In genomic region chr4:6794189-6794588, GRCh38 we compare ENCODE assay signal across 29 cellular contexts. TPM values are rescaled to one million over a fixed set of nuclear protein-coding genes. Genes with fewer than 3 reads are reported as not detected.
DNase-seq lines count a peak whose midpoint lies in the region; ATAC-seq, FAIRE-seq and TF ChIP-seq lines count a peak whose summit lies in the region.
"Had no signal": no experiment of that assay in that cellular context is flagged by ENCODE, and none has a peak within 500 bp of the region (broad histone marks: within the 10 kb centered on the region; RNA-seq: fewer than 3 reads in every experiment).

No MANE protein-coding gene starts in this region.

- no peak overlapping the region; the same call in 2 of the 3 replicates for H3K27ac ChIP-seq in K562 (ENCODE audit: extremely low read depth, low read depth, low read length)
- peak overlapping the region; percentile 75 for H3K27ac ChIP-seq in neutrophil
- H3K27ac ChIP-seq: heart left ventricle, Peyer's patch, prostate gland had no signal

- no peak for FAIRE-seq in K562 (lab: Jason Lieb, UNC)
- FAIRE-seq: colon, TTC549 had no signal

- in situ Hi-C loops in GM13976 (cut with MboI; ENCODE audit: low sequenced_read_pairs, unreplicated experiment) (no loop called here), K562 (cut with MboI) (no loop called here)

- intact Hi-C loops in K562 (cut with micrococcal nuclease), result no loop called here

- CTCF ChIA-PET in K562 (lab: Yijun Ruan, JAX; ENCODE audit: low intra/inter-chr PET ratio), result no interaction called here

- H3K9ac ChIP-seq in K562 (ENCODE audit: insufficient read depth in 1 of 2, low read depth in 2 of 2, low read length in 2 of 2), result no peak overlapping the region

- TF ChIP-seq EP300 in K562 (IDR thresholded peaks at IDR 0.05; ENCODE audit: low read length), result no peak

- H4K20me1 ChIP-seq in K562 (replicated peaks; ENCODE audit: control insufficient read depth, insufficient read depth, low read length), result peaks cover 20% of the 10 kb centered on the region

- no TSS peak for BruUV-seq in K562 (replicated peaks; lab: Mats Ljungman, UMichigan)

- WGBS in K562 (ENCODE audit: insufficient coverage, low coverage, missing lambda C conversion rate), result 79% methylated on average over 4 of the region's 4 CpGs

- no peak for TF ChIP-seq POLR2A in K562 (conservative IDR thresholded peaks at IDR 0.05)

- peaks cover 54% of the 10 kb centered on the region for H3K4me1 Mint-ChIP-seq in activated T-cell treated with anti-CD3 and anti-CD28 coated beads, Interleukin-2, amount 50 U/mL, for 72 hours (ENCODE audit: low read depth)
- peaks cover 57% of the 10 kb centered on the region for H3K4me1 Mint-ChIP-seq in activated T-cell treated with anti-CD3 and anti-CD28 coated beads, Interleukin-2, amount 50 U/mL, for 4 hours (ENCODE audit: low read depth)

- no peaks in the 10 kb centered on the region for H3K9me1 ChIP-seq in K562 (ENCODE audit: control insufficient read depth, insufficient read depth, low read length)

- H3K27me3 ChIP-seq in K562 (ENCODE audit: control insufficient read depth in 2 of 2, insufficient read depth in 2 of 2, low read length in 2 of 2) (no peaks in the 10 kb centered on the region), neutrophil (no peaks in the 10 kb centered on the region)
- H3K27me3 ChIP-seq: heart left ventricle, Peyer's patch had no signal

- H3K27me3 Mint-ChIP-seq in activated T-cell treated with anti-CD3 and anti-CD28 coated beads, Interleukin-2, amount 50 U/mL, for 72 hours (ENCODE audit: low read depth), result no peaks in the 10 kb centered on the region
- H3K27me3 Mint-ChIP-seq in activated T-cell treated with anti-CD3 and anti-CD28 coated beads, Interleukin-2, amount 50 U/mL, for 4 hours (ENCODE audit: low read depth), result no peaks in the 10 kb centered on the region

- TF ChIP-seq RAD21 in K562 (CRISPR knock-in tag; conservative IDR thresholded peaks at IDR 0.05 in 1 of 2, IDR thresholded peaks at IDR 0.05 in 1 of 2), result no peak

- H3K4me1 ChIP-seq in K562 (replicated peaks in 1 of 2; ENCODE audit: control insufficient read depth in 2 of 2, insufficient read depth in 2 of 2, low read length in 2 of 2) (peaks cover 0 to 9% of the 10 kb centered on the region in 2 experiments; a peak in 2 of 5 replicates), neutrophil (ENCODE audit: control insufficient read depth in 1 of 2, insufficient read depth in 1 of 2, low read depth in 1 of 2, low read length in 1 of 2) (peaks cover 54 to 72% of the 10 kb centered on the region in 2 experiments)

- H3K4me3 ChIP-seq in K562 (no peak overlapping the region), neutrophil (ENCODE audit: low read depth in 1 of 2, low read length in 1 of 2) (no peak overlapping the region)
- H3K4me3 ChIP-seq: heart left ventricle, Peyer's patch, prostate gland had no signal

- H3K36me3 Mint-ChIP-seq in activated T-cell treated with anti-CD3 and anti-CD28 coated beads, Interleukin-2, amount 50 U/mL, for 72 hours (ENCODE audit: insufficient read depth in 2 of 2), result peaks cover 12 to 29% of the 10 kb centered on the region in 2 donors
- peaks cover 26% of the 10 kb centered on the region for H3K36me3 Mint-ChIP-seq in activated T-cell treated with anti-CD3 and anti-CD28 coated beads, Interleukin-2, amount 50 U/mL, for 4 hours (ENCODE audit: insufficient read depth)

- no peak overlapping the region for H3K4me2 ChIP-seq in K562 (ENCODE audit: insufficient read depth, low read length)

- ATAC-seq in activated T-cell treated with anti-CD3 and anti-CD28 coated beads, Interleukin-2, amount 50 U/mL, for 72 hours (replicated peaks in 1 of 2), result no peak
- no peak for ATAC-seq in activated T-cell treated with anti-CD3 and anti-CD28 coated beads, Interleukin-2, amount 50 U/mL, for 4 hours
- peak; percentile 19; the same call in 2 of the 3 replicates for ATAC-seq in K562
- ATAC-seq: HCT116, heart left ventricle, left colon had no signal

- no peak overlapping the region for H2AFZ ChIP-seq in K562 (ENCODE audit: low read depth, low read length)

- H3K79me2 ChIP-seq in K562 (ENCODE audit: control insufficient read depth, insufficient read depth, low read length), result peaks cover 98% of the 10 kb centered on the region

- H3K36me3 ChIP-seq in K562 (ENCODE audit: control insufficient read depth, insufficient read depth, low read length) (peaks cover 47% of the 10 kb centered on the region), neutrophil (peaks cover 7% of the 10 kb centered on the region)
- H3K36me3 ChIP-seq: Peyer's patch, prostate gland had no signal

- H3K9me3 ChIP-seq in K562 (replicated peaks; ENCODE audit: control insufficient read depth, insufficient read depth, low read depth, low read length), result no peaks in the 10 kb centered on the region; the same call in 1 of the 2 replicates
- H3K9me3 ChIP-seq in neutrophil, result no peaks in the 10 kb centered on the region
- H3K9me3 ChIP-seq: heart left ventricle, Peyer's patch, prostate gland had no signal

- H3K9me3 Mint-ChIP-seq in activated T-cell treated with anti-CD3 and anti-CD28 coated beads, Interleukin-2, amount 50 U/mL, for 72 hours, result peaks cover 3 to 5% of the 10 kb centered on the region in 2 donors
- H3K9me3 Mint-ChIP-seq in activated T-cell treated with anti-CD3 and anti-CD28 coated beads, Interleukin-2, amount 50 U/mL, for 4 hours, result peaks cover 9% of the 10 kb centered on the region

- H3K27ac Mint-ChIP-seq in activated T-cell treated with anti-CD3 and anti-CD28 coated beads, Interleukin-2, amount 50 U/mL, for 72 hours, result peak overlapping the region; percentile 23

- no peak for DNase-seq in activated T-cell treated with anti-CD3 and anti-CD28 coated beads, Interleukin-2, amount 50 U/mL, for 72 hours
- DNase-seq in activated T-cell treated with anti-CD3 and anti-CD28 coated beads, Interleukin-2, amount 50 U/mL, for 4 hours, result no peak
- DNase-seq in GM13976 (ENCODE audit: low spot score) (peak; percentile 7), K562 (ENCODE audit: extremely low read depth in 1 of 4, low spot score in 3 of 4) (no peak), occipital lobe (lab: John Stamatoyannopoulos, UW) (no peak), NCI-H1436 (lab: John Stamatoyannopoulos, UW) (no peak), GM10266 (ENCODE audit: extremely low spot score) (no peak)
- DNase-seq: activated CD4-positive, CD25-positive, alpha-beta regulatory T cell treated with anti-CD3 and anti-CD28 coated beads, Interleukin-2, amount 50 U/mL, for 72 hours; activated naive CD4-positive, alpha-beta T cell treated with anti-CD3 and anti-CD28 coated beads, Interleukin-2, amount 50 U/mL, for 16 hours; DMS53; effector CD4-positive, alpha-beta T cell; erythroblast; GDM1; heart left ventricle; KG1; left colon; mesenchymal stem cell; MM.1S; NCI-H2081; NCI-H2227 treated with DMSO at 0.1 percent for 48 hours; NCI-H69; Peyer's patch; SIG-M5; stimulated activated naive CD4-positive, alpha-beta T cell treated with Interleukin-2 at 50 U/mL for 16 hours had no signal

- H3K4me3 Mint-ChIP-seq in activated T-cell treated with anti-CD3 and anti-CD28 coated beads, Interleukin-2, amount 50 U/mL, for 72 hours, result no peak overlapping the region
- no peak overlapping the region for H3K4me3 Mint-ChIP-seq in activated T-cell treated with anti-CD3 and anti-CD28 coated beads, Interleukin-2, amount 50 U/mL, for 4 hours

- TF ChIP-seq CTCF in GM13976 (IDR thresholded peaks at IDR 0.05; ENCODE audit: borderline replicate concordance, control extremely low read depth, extremely low read depth, insufficient read depth, missing control alignments) (no peak), K562 (IDR thresholded peaks at IDR 0.05 in 2 of 3, conservative IDR thresholded peaks at IDR 0.05 in 1 of 3; ENCODE audit: insufficient read depth in 2 of 3, low read depth in 1 of 3, low read length in 3 of 3) (no peak), neutrophil (IDR thresholded peaks at IDR 0.05) (no peak), GM10266 (IDR thresholded peaks at IDR 0.05; ENCODE audit: control insufficient read depth, insufficient read depth, low read depth, missing control alignments) (no peak)

- POLR2A ChIA-PET in K562 (lab: Yijun Ruan, JAX), result interaction anchor here (0.6 to 4.9 kb wide), 6 partner anchors 9 to 121 kb away, joined by 3 to 20 read pairs (median 5); no protein-coding TSS in a partner anchor

TF ChIP-seq in K562, 482 proteins besides CTCF, POLR2A, EP300 and RAD21 (continues in another document):
- no peak for TF ChIP-seq MIER1 (IDR thresholded peaks at IDR 0.05; ENCODE audit: low read depth)

RNA-seq across cellular contexts. Expression of gene KIAA0232, which starts 11.7 kb away (rescaled TPM):
- total RNA-seq in activated T-cell treated with anti-CD3 and anti-CD28 coated beads, Interleukin-2, amount 50 U/mL, for 72 hours, result 10 to 100 TPM; 16.8 to 19.5 TPM
- total RNA-seq in activated T-cell treated with anti-CD3 and anti-CD28 coated beads, Interleukin-2, amount 50 U/mL, for 4 hours, result 10 to 100 TPM; 14.5 to 20.0 (median 18.9) TPM
- 83.2 and 85.7 TPM in 2 replicates for total RNA-seq in K562 (2011; cell fraction: chromatin; rRNA removed; ENCODE audit: low replicate concordance)
- total RNA-seq in K562 (2011; cell fraction: nucleolus; rRNA removed), result 15.8 and 19.9 TPM in 2 replicates
- 25.1 and 27.5 TPM in 2 replicates for total RNA-seq in K562 (2011; cell fraction: nucleoplasm; rRNA removed)
- 9.0 and 9.5 TPM in 2 replicates for total RNA-seq in K562 (2014; rRNA removed)
- total RNA-seq in K562 (2014; rRNA removed; fragmentation: Illumina TruSeq; extraction: Trizol), result 16.0 and 18.7 TPM in 2 replicates
- total RNA-seq in K562 (2015; rRNA removed; fragmentation: Illumina TruSeq; extraction: Trizol), result 13.0 and 13.6 TPM in 2 replicates
- total RNA-seq in K562 (2021), result 14.7 TPM in 2 replicates
- 17.4 and 17.9 TPM in 2 replicates for polyA plus RNA-seq in K562 (2011; rRNA removed)
- 6.1 and 8.0 TPM in 2 replicates for polyA plus RNA-seq in K562 (2011; cell fraction: cytosol; rRNA removed)
- 14.6 and 18.0 TPM in 2 replicates for polyA plus RNA-seq in K562 (2011; cell fraction: nucleus; rRNA removed)
- polyA plus RNA-seq in K562 (2012), result 7.9 and 12.6 TPM in 2 replicates
- polyA plus RNA-seq in K562 (2014; fragmentation: Illumina TruSeq; extraction: Trizol), result 11.8 and 13.0 TPM in 2 replicates
- polyA plus RNA-seq in K562 (2014; fragmentation: Nextera tagmentation; extraction: Ambion mirVana), result 1 to 10 TPM; 3.5 to 4.2 TPM
- 10.1 and 11.9 TPM in 2 replicates for polyA plus RNA-seq in K562 (2014; rRNA removed)
- polyA minus RNA-seq in K562 (2011; rRNA and poly(A)+ RNA removed), result 26.5 and 30.1 TPM in 2 replicates
- 7.4 and 10.6 TPM in 2 replicates for polyA minus RNA-seq in K562 (2011; cell fraction: cytosol; rRNA and poly(A)+ RNA removed)
- polyA minus RNA-seq in K562 (2011; cell fraction: nucleus; rRNA and poly(A)+ RNA removed), result 15.9 and 24.1 TPM in 2 replicates
- 50.8 TPM for total RNA-seq in occipital lobe
